ENCODE assay signal across 1 cellular context in genomic region chr17:30379303-30380105, GRCh38.
TF ChIP-seq lines count a peak whose summit lies in the region.

No MANE protein-coding gene starts in this region.

TF ChIP-seq in HepG2, 621 proteins besides CTCF, POLR2A, EP300 and RAD21 (continued from another document):
- TF ChIP-seq PAXIP1 (CRISPR knock-in tag; conservative IDR thresholded peaks at IDR 0.05): no peak
- TF ChIP-seq, protein P1, sequence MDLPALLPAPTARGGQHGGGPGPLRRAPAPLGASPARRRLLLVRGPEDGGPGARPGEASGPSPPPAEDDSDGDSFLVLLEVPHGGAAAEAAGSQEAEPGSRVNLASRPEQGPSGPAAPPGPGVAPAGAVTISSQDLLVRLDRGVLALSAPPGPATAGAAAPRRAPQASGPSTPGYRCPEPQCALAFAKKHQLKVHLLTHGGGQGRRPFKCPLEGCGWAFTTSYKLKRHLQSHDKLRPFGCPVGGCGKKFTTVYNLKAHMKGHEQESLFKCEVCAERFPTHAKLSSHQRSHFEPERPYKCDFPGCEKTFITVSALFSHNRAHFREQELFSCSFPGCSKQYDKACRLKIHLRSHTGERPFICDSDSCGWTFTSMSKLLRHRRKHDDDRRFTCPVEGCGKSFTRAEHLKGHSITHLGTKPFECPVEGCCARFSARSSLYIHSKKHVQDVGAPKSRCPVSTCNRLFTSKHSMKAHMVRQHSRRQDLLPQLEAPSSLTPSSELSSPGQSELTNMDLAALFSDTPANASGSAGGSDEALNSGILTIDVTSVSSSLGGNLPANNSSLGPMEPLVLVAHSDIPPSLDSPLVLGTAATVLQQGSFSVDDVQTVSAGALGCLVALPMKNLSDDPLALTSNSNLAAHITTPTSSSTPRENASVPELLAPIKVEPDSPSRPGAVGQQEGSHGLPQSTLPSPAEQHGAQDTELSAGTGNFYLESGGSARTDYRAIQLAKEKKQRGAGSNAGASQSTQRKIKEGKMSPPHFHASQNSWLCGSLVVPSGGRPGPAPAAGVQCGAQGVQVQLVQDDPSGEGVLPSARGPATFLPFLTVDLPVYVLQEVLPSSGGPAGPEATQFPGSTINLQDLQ (CRISPR knock-in tag; IDR thresholded peaks at IDR 0.05): 0 out of 2 replicates have a peak, but pooled peaks have one; percentile 12
- no peak for TF ChIP-seq ZNF614 (CRISPR knock-in tag; IDR thresholded peaks at IDR 0.05; ENCODE audit: borderline replicate concordance)
- TF ChIP-seq ZNF883 (CRISPR knock-in tag; IDR thresholded peaks at IDR 0.05; ENCODE audit: not compliant biosample characterization): no peak
- peak; percentile 55 for TF ChIP-seq ASH2L (IDR thresholded peaks at IDR 0.05; ENCODE audit: insufficient read length, low read depth, low read length)
- no peak for TF ChIP-seq ARNT (IDR thresholded peaks at IDR 0.05)
- 0 out of 2 replicates have a peak, but pooled peaks have one; percentile 28 for TF ChIP-seq KMT2B (CRISPR knock-in tag; IDR thresholded peaks at IDR 0.05)
- 0 out of 2 replicates have a peak, but pooled peaks have one; percentile 15 for TF ChIP-seq ZNF333 (CRISPR knock-in tag; IDR thresholded peaks at IDR 0.05; ENCODE audit: borderline replicate concordance)
- 0 out of 2 replicates have a peak, but pooled peaks have one; percentile 18 for TF ChIP-seq ZNF607 (CRISPR knock-in tag; IDR thresholded peaks at IDR 0.05; ENCODE audit: borderline replicate concordance)
- TF ChIP-seq SKIL (CRISPR knock-in tag; IDR thresholded peaks at IDR 0.05; ENCODE audit: borderline replicate concordance): no peak
- TF ChIP-seq AGO2 (optimal IDR thresholded peaks at IDR 0.05; ENCODE audit: low read depth, low read length): peak; percentile 87
- no peak for TF ChIP-seq ZBTB7B (CRISPR knock-in tag; IDR thresholded peaks at IDR 0.05)
- TF ChIP-seq RBFOX2 (IDR thresholded peaks at IDR 0.05; ENCODE audit: low read depth, low read length): peak; percentile 31
- TF ChIP-seq ZSCAN22 (CRISPR knock-in tag; IDR thresholded peaks at IDR 0.05): no peak
- TF ChIP-seq ZNF710 (CRISPR knock-in tag; IDR thresholded peaks at IDR 0.05; ENCODE audit: borderline replicate concordance): 0 out of 2 replicates have a peak, but pooled peaks have one; percentile 4
- 0 out of 2 replicates have a peak, but pooled peaks have one; percentile 8 for TF ChIP-seq SAP130 (CRISPR knock-in tag; IDR thresholded peaks at IDR 0.05; ENCODE audit: low read depth)
- no peak; the same call in 1 of the 2 replicates for TF ChIP-seq ZNF83 (CRISPR knock-in tag; IDR thresholded peaks at IDR 0.05; ENCODE audit: borderline replicate concordance)
- no peak; the same call in 1 of the 2 replicates for TF ChIP-seq RXRA (CRISPR knock-in tag; IDR thresholded peaks at IDR 0.05)
- TF ChIP-seq TBX2 (CRISPR knock-in tag; IDR thresholded peaks at IDR 0.05; ENCODE audit: borderline replicate concordance): no peak
- TF ChIP-seq ZNF772 (CRISPR knock-in tag; IDR thresholded peaks at IDR 0.05): 0 out of 2 replicates have a peak, but pooled peaks have one; percentile 14
- TF ChIP-seq POGZ (CRISPR knock-in tag; IDR thresholded peaks at IDR 0.05): 0 out of 2 replicates have a peak, but pooled peaks have one; percentile 8
- 0 out of 2 replicates have a peak, but pooled peaks have one; percentile 20 for TF ChIP-seq ZNF589 (CRISPR knock-in tag; conservative IDR thresholded peaks at IDR 0.05)
- no peak for TF ChIP-seq TARDBP (CRISPR knock-in tag; IDR thresholded peaks at IDR 0.05)
- TF ChIP-seq ZNF281 (CRISPR knock-in tag; IDR thresholded peaks at IDR 0.05; ENCODE audit: borderline replicate concordance): no peak
- TF ChIP-seq NONO (IDR thresholded peaks at IDR 0.05): no peak
- peak; percentile 46; the same call in 1 of the 2 replicates for TF ChIP-seq NONO (CRISPR knock-in tag; conservative IDR thresholded peaks at IDR 0.05)
- TF ChIP-seq GZF1 (CRISPR knock-in tag; IDR thresholded peaks at IDR 0.05): no peak
- TF ChIP-seq ZNF777 (CRISPR knock-in tag; IDR thresholded peaks at IDR 0.05): peak; percentile 79
- no peak for TF ChIP-seq XBP1 (CRISPR knock-in tag; IDR thresholded peaks at IDR 0.05)
- TF ChIP-seq MBD4 (IDR thresholded peaks at IDR 0.05; ENCODE audit: borderline replicate concordance, low read length): no peak
- TF ChIP-seq HDAC1 (CRISPR knock-in tag; IDR thresholded peaks at IDR 0.05): 0 out of 2 replicates have a peak, but pooled peaks have one; percentile 26
- peak; percentile 56 for TF ChIP-seq ZFY (CRISPR knock-in tag; IDR thresholded peaks at IDR 0.05)
- no peak for TF ChIP-seq ZNF747 (CRISPR knock-in tag; IDR thresholded peaks at IDR 0.05; ENCODE audit: borderline replicate concordance)
- TF ChIP-seq KDM2A (CRISPR knock-in tag; IDR thresholded peaks at IDR 0.05; ENCODE audit: borderline replicate concordance, low read depth): peak; percentile 26; the same call in 1 of the 2 replicates
- TF ChIP-seq TMF1 (CRISPR knock-in tag; IDR thresholded peaks at IDR 0.05; ENCODE audit: low read depth): peak; percentile 44; the same call in 1 of the 2 replicates
- TF ChIP-seq, protein P2, sequence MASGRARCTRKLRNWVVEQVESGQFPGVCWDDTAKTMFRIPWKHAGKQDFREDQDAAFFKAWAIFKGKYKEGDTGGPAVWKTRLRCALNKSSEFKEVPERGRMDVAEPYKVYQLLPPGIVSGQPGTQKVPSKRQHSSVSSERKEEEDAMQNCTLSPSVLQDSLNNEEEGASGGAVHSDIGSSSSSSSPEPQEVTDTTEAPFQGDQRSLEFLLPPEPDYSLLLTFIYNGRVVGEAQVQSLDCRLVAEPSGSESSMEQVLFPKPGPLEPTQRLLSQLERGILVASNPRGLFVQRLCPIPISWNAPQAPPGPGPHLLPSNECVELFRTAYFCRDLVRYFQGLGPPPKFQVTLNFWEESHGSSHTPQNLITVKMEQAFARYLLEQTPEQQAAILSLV (CRISPR knock-in tag; IDR thresholded peaks at IDR 0.05; ENCODE audit: borderline replicate concordance): peak; percentile 57; the same call in 1 of the 2 replicates
- peak; percentile 56; the same call in 1 of the 2 replicates for TF ChIP-seq HOXA9 (CRISPR knock-in tag; IDR thresholded peaks at IDR 0.05; ENCODE audit: borderline replicate concordance)
- TF ChIP-seq ZNF770 (CRISPR knock-in tag; IDR thresholded peaks at IDR 0.05): peak; percentile 32; the same call in 1 of the 2 replicates
- TF ChIP-seq ZNF275 (CRISPR knock-in tag; IDR thresholded peaks at IDR 0.05; ENCODE audit: borderline replicate concordance): no peak
- 0 out of 2 replicates have a peak, but pooled peaks have one; percentile 6 for TF ChIP-seq E2F2 (CRISPR knock-in tag; IDR thresholded peaks at IDR 0.05; ENCODE audit: borderline replicate concordance)
- TF ChIP-seq ZC3H13 (CRISPR knock-in tag; IDR thresholded peaks at IDR 0.05): 0 out of 2 replicates have a peak, but pooled peaks have one; percentile 34
- no peak for TF ChIP-seq FIP1L1 (IDR thresholded peaks at IDR 0.05; ENCODE audit: borderline replicate concordance, insufficient read depth, low read depth, low read length)
